In the genomic region with DNA sequence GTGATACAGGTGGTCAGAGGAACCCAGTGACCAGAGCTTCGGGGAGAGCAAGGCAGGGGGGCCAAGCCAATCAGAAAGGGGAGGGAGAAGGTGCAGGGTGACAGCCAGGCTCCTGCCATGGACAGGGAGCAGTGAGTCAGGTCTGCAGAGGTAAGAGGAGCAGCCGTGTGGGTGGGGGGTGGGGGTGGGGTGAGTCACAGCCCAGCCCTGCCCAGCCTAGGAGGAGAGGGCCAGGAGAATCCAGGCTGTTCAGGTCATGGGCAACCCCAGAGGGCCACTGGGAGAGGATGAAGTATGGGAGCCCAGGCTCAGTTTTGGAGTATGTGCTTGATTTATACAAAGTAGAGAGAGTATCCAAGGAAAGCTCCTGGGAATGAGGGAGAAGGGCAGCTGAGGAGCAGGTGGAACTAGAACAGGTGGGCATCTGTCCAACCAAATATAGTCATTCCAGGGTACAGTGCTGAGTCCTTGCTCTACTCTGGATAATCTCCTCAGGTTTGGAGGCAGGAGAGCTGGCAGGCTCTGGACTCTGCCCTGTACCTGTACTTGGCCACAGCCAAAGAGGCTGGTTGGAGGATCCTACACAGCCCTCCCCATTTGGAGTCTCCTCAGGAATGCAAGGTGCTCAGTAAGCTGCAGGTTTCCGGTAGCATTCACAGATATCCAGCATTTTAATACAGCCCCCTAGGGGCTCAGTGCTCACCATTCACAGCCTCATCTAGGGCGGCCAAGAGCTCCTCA, we compare ENCODE assay signal across 8 cellular contexts. TPM values are rescaled to one million over a fixed set of nuclear protein-coding genes. Genes with fewer than 3 reads are reported as not detected.
DNase-seq lines count a peak whose midpoint lies in the region; ATAC-seq and TF ChIP-seq lines count a peak whose summit lies in the region.

No MANE protein-coding gene starts in this region.

- no peak overlapping the region for H3K9ac ChIP-seq in HUES6 (ENCODE audit: low read length)

- CTCF ChIA-PET in A673 (lab: Charles Lee): interaction anchor here (0.8 to 3.1 kb wide), 8 partner anchors 11 to 105 kb away, joined by 3 to 45 read pairs (median 8); no protein-coding TSS in a partner anchor

- no peaks in the 10 kb centered on the region for H3K27me3 ChIP-seq in A673 (replicated peaks; ENCODE audit: insufficient read depth, low read depth, low read length, poor library complexity)
- H3K27me3 ChIP-seq in HUES6 (ENCODE audit: control insufficient read depth, insufficient read depth, low read length): peaks cover 13% of the 10 kb centered on the region
- H3K27me3 ChIP-seq in upper lobe of left lung: no peaks in the 10 kb centered on the region

- H3K4me3 ChIP-seq in A673 (ENCODE audit: low read depth, low read length, poor library complexity, severe bottlenecking) (peak overlapping the region; percentile 76), HUES6 (ENCODE audit: low read depth, low read length) (0 out of 2 replicates have a peak overlapping the region, but pooled peaks have one; percentile 78), upper lobe of left lung (peak overlapping the region; percentile 76 to 96 (median 88))

- H3K4me1 ChIP-seq in A673 (ENCODE audit: insufficient read depth, low read length, poor library complexity, severe bottlenecking) (peaks cover 36% of the 10 kb centered on the region), HUES6 (ENCODE audit: control insufficient read depth, insufficient read depth, low read length) (peaks cover 15% of the 10 kb centered on the region), upper lobe of left lung (peaks cover 54 to 62% (median 57%) of the 10 kb centered on the region in 4 donors)

- ATAC-seq in memory B cell (ENCODE audit: low read depth): no peak
- peak in 1 of 2 donors; percentile 21 for ATAC-seq in upper lobe of left lung (ENCODE audit: low FRiP score in 2 of 2)
- ATAC-seq in GM21576 (IDR thresholded peaks at IDR 0.05; ENCODE audit: unreplicated experiment): no peak
- no peak for ATAC-seq in GM18502 (IDR thresholded peaks at IDR 0.05; ENCODE audit: poor library complexity, unreplicated experiment)

- peak overlapping the region; percentile 75 for H3K27ac Mint-ChIP-seq in memory B cell

- TF ChIP-seq CTCF in A673 (conservative IDR thresholded peaks at IDR 0.05; ENCODE audit: low read depth, low read length) (no peak), upper lobe of left lung (IDR thresholded peaks at IDR 0.05) (no peak)

- TF ChIP-seq EP300 in upper lobe of left lung (IDR thresholded peaks at IDR 0.05): no peak

- intact Hi-C loops in A673 (cut with micrococcal nuclease; ENCODE audit: unreplicated experiment): loop anchor here (5.0 kb wide), 1 partner anchor 53 kb away; no protein-coding TSS in a partner anchor

- H3K4me3 Mint-ChIP-seq in memory B cell: no peak overlapping the region

- no peaks in the 10 kb centered on the region for H3K9me3 ChIP-seq in A673 (ENCODE audit: low read depth, low read length, poor library complexity, severe bottlenecking)
- H3K9me3 ChIP-seq in HUES6 (ENCODE audit: control insufficient read depth, insufficient read depth, low read depth, low read length): no peaks in the 10 kb centered on the region
- H3K9me3 ChIP-seq in upper lobe of left lung: no peaks in the 10 kb centered on the region

- POLR2A ChIA-PET in A673 (lab: Charles Lee; ENCODE audit: low non-redundant PET): no interaction called here

- H3K36me3 ChIP-seq in A673 (ENCODE audit: insufficient read depth, low read length, poor library complexity, severe bottlenecking): no peaks in the 10 kb centered on the region
- no peaks in the 10 kb centered on the region for H3K36me3 ChIP-seq in HUES6 (ENCODE audit: control insufficient read depth, insufficient read depth, low read length)
- peaks cover 0 to 22% (median 1%) of the 10 kb centered on the region in 4 donors for H3K36me3 ChIP-seq in upper lobe of left lung

- H3K36me3 Mint-ChIP-seq in memory B cell: no peaks in the 10 kb centered on the region

- H3K27ac ChIP-seq in A673 (ENCODE audit: low read depth, low read length, poor library complexity, severe bottlenecking) (no peak overlapping the region), HUES6 (ENCODE audit: low read depth, low read length) (no peak overlapping the region), upper lobe of left lung (peak overlapping the region; percentile 86 to 90 (median 88))

- H3K4me1 Mint-ChIP-seq in memory B cell: peaks cover 50% of the 10 kb centered on the region

- no peaks in the 10 kb centered on the region for H3K9me3 Mint-ChIP-seq in memory B cell

- BruUV-seq in A673 (replicated peaks; lab: Mats Ljungman, UMichigan): no TSS peak

- DNase-seq in A673 (ENCODE audit: low spot score): no peak
- peak; percentile 68 for DNase-seq in astrocyte of the hippocampus (ENCODE audit: low read depth, low spot score)
- DNase-seq in memory B cell (ENCODE audit: low spot score in 2 of 2): no peak
- DNase-seq in upper lobe of left lung: no peak
- no peak for DNase-seq in cerebellar nuclear complex (lab: John Stamatoyannopoulos, UW)

- WGBS in upper lobe of left lung, 2 donors: 61 to 100% methylated on average over 2 to 4 of the region's 4 CpGs

- TF ChIP-seq POLR2A in upper lobe of left lung (IDR thresholded peaks at IDR 0.05): no peak

- no peaks in the 10 kb centered on the region for H3K27me3 Mint-ChIP-seq in memory B cell

RNA-seq across cellular contexts. Expression of gene HBEGF, which starts 1.6 kb away (rescaled TPM):
- total RNA-seq in A673 (2021) (12.0 and 14.7 TPM in 2 replicates), upper lobe of left lung (10 to 100 TPM; 10.5 to 65.0 (median 49.5) TPM)

RNA-seq across cellular contexts. Expression of gene SLC4A9, which starts 15.1 kb away (rescaled TPM):
- total RNA-seq in A673 (2021) (0.26 TPM in 1 of 2 replicates, not detected in the other), upper lobe of left lung (under 1 TPM in 3 of 6 donors, not detected in 3; 0.15 to 0.23 (median 0.17) TPM)

RNA-seq across cellular contexts. Expression of gene PFDN1, which starts 42.0 kb away (rescaled TPM):
- total RNA-seq in A673 (2021): 81.2 and 94.1 TPM in 2 replicates
- 100 to 1,000 TPM in 2 of 6 donors, 10 to 100 TPM in 4; 44.7 to 128 (median 87.7) TPM for total RNA-seq in upper lobe of left lung

RNA-seq across cellular contexts. Expression of gene ANKHD1, which starts 56.8 kb away (rescaled TPM):
- total RNA-seq in A673 (2021) (167 and 169 TPM in 2 replicates), upper lobe of left lung (100 to 1,000 TPM in 5 of 6 donors, 10 to 100 TPM in 1; 97.0 to 338 (median 135) TPM)

Comparison
In these comparisons a context has a peak if more than half of its experiments do, and no peak if none do; other contexts are left out.
1. H3K27ac ChIP-seq: peak in upper lobe of left lung (4 of 4); none in A673 (single experiment) and HUES6 (single experiment).
2. Peak in every context shown above with its lines, with median percentiles within 50 percentile points of each other: H3K4me3 ChIP-seq.